1 cellular context compared by ENCODE assay signal in the genomic region with DNA sequence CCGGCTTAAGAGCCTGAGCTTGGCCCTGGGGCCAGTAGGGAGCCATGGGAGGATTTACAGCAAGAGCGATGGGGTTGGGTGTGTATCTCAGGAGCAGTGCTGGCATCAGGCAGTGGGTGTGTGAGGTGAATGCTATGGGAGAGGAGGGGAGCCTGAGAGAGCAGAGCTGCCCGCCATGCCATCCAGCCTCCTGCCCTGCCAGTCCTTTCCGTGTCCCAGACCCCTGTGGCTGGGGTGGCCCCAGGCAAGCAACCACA.
TF ChIP-seq lines count a peak whose summit lies in the region.

No MANE protein-coding gene starts in this region.

TF ChIP-seq in GM23338, 12 proteins besides CTCF, POLR2A, EP300 and RAD21:
- TF ChIP-seq, protein P1, sequence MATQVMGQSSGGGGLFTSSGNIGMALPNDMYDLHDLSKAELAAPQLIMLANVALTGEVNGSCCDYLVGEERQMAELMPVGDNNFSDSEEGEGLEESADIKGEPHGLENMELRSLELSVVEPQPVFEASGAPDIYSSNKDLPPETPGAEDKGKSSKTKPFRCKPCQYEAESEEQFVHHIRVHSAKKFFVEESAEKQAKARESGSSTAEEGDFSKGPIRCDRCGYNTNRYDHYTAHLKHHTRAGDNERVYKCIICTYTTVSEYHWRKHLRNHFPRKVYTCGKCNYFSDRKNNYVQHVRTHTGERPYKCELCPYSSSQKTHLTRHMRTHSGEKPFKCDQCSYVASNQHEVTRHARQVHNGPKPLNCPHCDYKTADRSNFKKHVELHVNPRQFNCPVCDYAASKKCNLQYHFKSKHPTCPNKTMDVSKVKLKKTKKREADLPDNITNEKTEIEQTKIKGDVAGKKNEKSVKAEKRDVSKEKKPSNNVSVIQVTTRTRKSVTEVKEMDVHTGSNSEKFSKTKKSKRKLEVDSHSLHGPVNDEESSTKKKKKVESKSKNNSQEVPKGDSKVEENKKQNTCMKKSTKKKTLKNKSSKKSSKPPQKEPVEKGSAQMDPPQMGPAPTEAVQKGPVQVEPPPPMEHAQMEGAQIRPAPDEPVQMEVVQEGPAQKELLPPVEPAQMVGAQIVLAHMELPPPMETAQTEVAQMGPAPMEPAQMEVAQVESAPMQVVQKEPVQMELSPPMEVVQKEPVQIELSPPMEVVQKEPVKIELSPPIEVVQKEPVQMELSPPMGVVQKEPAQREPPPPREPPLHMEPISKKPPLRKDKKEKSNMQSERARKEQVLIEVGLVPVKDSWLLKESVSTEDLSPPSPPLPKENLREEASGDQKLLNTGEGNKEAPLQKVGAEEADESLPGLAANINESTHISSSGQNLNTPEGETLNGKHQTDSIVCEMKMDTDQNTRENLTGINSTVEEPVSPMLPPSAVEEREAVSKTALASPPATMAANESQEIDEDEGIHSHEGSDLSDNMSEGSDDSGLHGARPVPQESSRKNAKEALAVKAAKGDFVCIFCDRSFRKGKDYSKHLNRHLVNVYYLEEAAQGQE (IDR thresholded peaks at IDR 0.05; ENCODE audit: unreplicated experiment): no peak
